35 cellular contexts compared by ENCODE assay signal in the genomic region with DNA sequence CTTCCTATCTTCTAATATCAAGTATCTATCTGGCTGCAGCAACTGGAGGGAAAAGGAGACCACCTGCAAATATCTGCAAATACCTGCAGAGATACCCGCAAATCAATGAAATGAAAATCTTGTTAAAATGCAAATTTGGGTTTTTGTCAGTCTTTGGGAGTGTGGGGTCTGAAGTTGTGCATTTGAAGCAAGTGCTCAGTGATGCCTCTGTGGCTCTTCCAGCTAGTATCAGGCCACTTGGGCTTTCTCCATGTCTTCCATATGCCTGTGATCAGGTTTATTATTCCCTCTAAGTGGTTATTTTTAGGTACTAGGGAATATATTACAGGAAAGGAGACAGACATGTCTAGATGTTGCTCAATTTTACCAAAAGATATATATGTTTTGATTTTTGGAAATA.
"Had no signal": no experiment of that assay in that cellular context is flagged by ENCODE, and none has a peak within 500 bp of the region (broad histone marks: within the 10 kb centered on the region; RNA-seq: fewer than 3 reads in every experiment).

No MANE protein-coding gene starts in this region.

- H3K36me3 ChIP-seq: MG63 had no signal

- H3K4me2 ChIP-seq: KMS-11 had no signal

- H3K4me3 ChIP-seq: MG63 had no signal

- H3K27me3 ChIP-seq: MG63 had no signal

- H3K9me3 ChIP-seq: MG63 had no signal

- H3K27ac ChIP-seq: KMS-11 had no signal

- DNase-seq: Karpas-422, Kasumi-1, MG63, MM.1S, MV-4-11, NCI-H1048, NCI-H1092, NCI-H1092 treated with DMSO at 0.1 percent for 48 hours, NCI-H1105, NCI-H1105 treated with DMSO at 0.1 percent for 48 hours, NCI-H1417, NCI-H1417 treated with DMSO at 0.1 percent for 48 hours, NCI-H1436, NCI-H1436 treated with DMSO at 0.1 percent for 48 hours, NCI-H146, NCI-H1694, NCI-H1694 treated with DMSO at 0.1 percent for 48 hours, NCI-H187, NCI-H187 treated with DMSO at 0.1 percent for 48 hours, NCI-H1930, NCI-H2029, NCI-H2029 treated with DMSO at 0.1 percent for 48 hours, NCI-H2081, NCI-H2081 treated with DMSO at 0.1 percent for 48 hours, NCI-H2107, NCI-H2171, NCI-H2171 treated with DMSO at 0.1 percent for 48 hours, NCI-H2227 treated with DMSO at 0.1 percent for 48 hours, NCI-H226, NCI-H345, NCI-H446, NCI-H446 treated with DMSO at 0.1 percent for 48 hours, NCI-H510A, NCI-H510A treated with DMSO at 0.1 percent for 48 hours had no signal

- H3K9ac ChIP-seq: KMS-11 had no signal
